Comparison of ENCODE assay signal across 11 cellular contexts in genomic region chr1:52637946-52638345, GRCh38. TPM values are rescaled to one million over a fixed set of nuclear protein-coding genes. Genes with fewer than 3 reads are reported as not detected.
DNase-seq lines count a peak whose midpoint lies in the region; ATAC-seq and TF ChIP-seq lines count a peak whose summit lies in the region.
"Had no signal": no experiment of that assay in that cellular context is flagged by ENCODE, and none has a peak within 500 bp of the region (broad histone marks: within the 10 kb centered on the region; RNA-seq: fewer than 3 reads in every experiment).

No MANE protein-coding gene starts in this region.

- peaks cover 13% of the 10 kb centered on the region for H3K36me3 Mint-ChIP-seq in activated T-helper 17 cell treated with anti-CD3 and anti-CD28 coated beads, Interleukin-2, amount 50 U/mL, for 72 hours (ENCODE audit: low read depth)

- H3K27me3 ChIP-seq in BLaER1 treated with 17β-estradiol and CSF1 and Interleukin-3, amounts not matched to agents 10 nM and 100 nM, result peaks cover 0 to 10% (median 0%) of the 10 kb centered on the region in 11 experiments; a peak in 5 of 22 replicates
- H3K27me3 ChIP-seq in HL-60 (ENCODE audit: insufficient read depth, poor library complexity, severe bottlenecking) (no peaks in the 10 kb centered on the region), muscle layer of duodenum (ENCODE audit: low read depth, low read length) (no peaks in the 10 kb centered on the region), testis (no peaks in the 10 kb centered on the region), PC-3 (ENCODE audit: low read length) (0 out of 2 replicates have a peak, but pooled peaks cover 8% of the 10 kb centered on the region)

- no peaks in the 10 kb centered on the region for H4K20me1 ChIP-seq in BLaER1 treated with 17β-estradiol and CSF1 and Interleukin-3, amounts not matched to agents 10 nM and 100 nM
- no peaks in the 10 kb centered on the region for H4K20me1 ChIP-seq in PC-3 (ENCODE audit: low read length)

- H3K9me3 Mint-ChIP-seq in activated T-helper 17 cell treated with anti-CD3 and anti-CD28 coated beads, Interleukin-2, amount 50 U/mL, for 72 hours, result no peaks in the 10 kb centered on the region

- H3K9ac ChIP-seq in BLaER1 treated with 17β-estradiol and CSF1 and Interleukin-3, amounts not matched to agents 10 nM and 100 nM, result peak overlapping the region in 9 of 11 experiments; percentile 72 to 89 (median 85); a peak in 18 of 22 replicates
- H3K9ac ChIP-seq in PC-3 (ENCODE audit: low read length), result no peak overlapping the region

- H3K27ac ChIP-seq in BLaER1 treated with 17β-estradiol and CSF1 and Interleukin-3, amounts not matched to agents 10 nM and 100 nM, result peak overlapping the region in 10 of 11 experiments; percentile 65 to 99 (median 97); a peak in 20 of 22 replicates
- H3K27ac ChIP-seq in HL-60 (replicated peaks) (peak overlapping the region; percentile 96), muscle layer of duodenum (ENCODE audit: low read length) (peak overlapping the region; percentile 61), testis (peak overlapping the region in 1 of 2 donors; percentile 54), PC-3 (ENCODE audit: low read length) (no peak overlapping the region)

- H3K9me2 ChIP-seq in PC-3 (replicated peaks; ENCODE audit: low read length), result no peaks in the 10 kb centered on the region

- no peaks in the 10 kb centered on the region for H3K79me2 ChIP-seq in PC-3 (ENCODE audit: low read length)

- no peak for DNase-seq in HL-60 (ENCODE audit: low read depth in 1 of 2, low spot score in 1 of 2)
- no peak for DNase-seq in testis
- DNase-seq in middle frontal gyrus (ENCODE audit: extremely low spot score, low spot score), result no peak
- DNase-seq in PC-3, result no peak
- DNase-seq: aorta, NCI-H2227 treated with DMSO at 0.1 percent for 48 hours had no signal

- TF ChIP-seq CTCF in HL-60 (IDR thresholded peaks at IDR 0.05; ENCODE audit: insufficient read depth, low read length) (no peak), testis (IDR thresholded peaks at IDR 0.05) (no peak), PC-3 (conservative IDR thresholded peaks at IDR 0.05; ENCODE audit: low read depth, low read length) (no peak)

- CTCF ChIA-PET in PC-3 (lab: Charles Lee), result no interaction called here

- H3F3A ChIP-seq in PC-3 (ENCODE audit: low read length, unreplicated experiment), result no peaks in the 10 kb centered on the region

- H3K4me3 ChIP-seq in BLaER1 treated with 17β-estradiol and CSF1 and Interleukin-3, amounts not matched to agents 10 nM and 100 nM, result peak overlapping the region in 6 of 10 experiments; percentile 30 to 41 (median 37); a peak in 7 of 20 replicates
- no peak overlapping the region for H3K4me3 ChIP-seq in HL-60 (replicated peaks; ENCODE audit: insufficient read depth, low read length)
- no peak overlapping the region for H3K4me3 ChIP-seq in muscle layer of duodenum (ENCODE audit: low read depth in 1 of 2, low read length in 2 of 2)
- H3K4me3 ChIP-seq in testis, result no peak overlapping the region
- no peak overlapping the region for H3K4me3 ChIP-seq in PC-3 (ENCODE audit: low read length)

- H3K4me1 ChIP-seq in BLaER1 treated with 17β-estradiol and CSF1 and Interleukin-3, amounts not matched to agents 10 nM and 100 nM, result peaks cover 34 to 93% (median 86%) of the 10 kb centered on the region in 10 experiments
- H3K4me1 ChIP-seq in muscle layer of duodenum (ENCODE audit: control insufficient read depth in 1 of 2, insufficient read depth in 2 of 2, low read length in 2 of 2) (peaks cover 0 to 6% of the 10 kb centered on the region in 2 donors), testis (peaks cover 17% of the 10 kb centered on the region), PC-3 (ENCODE audit: insufficient read depth, low read length) (no peaks in the 10 kb centered on the region)

- H2AFZ ChIP-seq in PC-3 (ENCODE audit: low read length), result no peak overlapping the region

- no TSS peak for BruUV-seq in PC-3 (replicated peaks; lab: Mats Ljungman, UMichigan)

- H3K27me3 Mint-ChIP-seq in activated T-helper 17 cell treated with anti-CD3 and anti-CD28 coated beads, Interleukin-2, amount 50 U/mL, for 72 hours, result no peaks in the 10 kb centered on the region

- peak overlapping the region; percentile 98 for H3K27ac Mint-ChIP-seq in activated T-helper 17 cell treated with anti-CD3 and anti-CD28 coated beads, Interleukin-2, amount 50 U/mL, for 72 hours

- peaks cover 0 to 36% (median 19%) of the 10 kb centered on the region in 11 experiments; a peak in 16 of 22 replicates for H3K36me3 ChIP-seq in BLaER1 treated with 17β-estradiol and CSF1 and Interleukin-3, amounts not matched to agents 10 nM and 100 nM
- H3K36me3 ChIP-seq in muscle layer of duodenum (ENCODE audit: control insufficient read depth in 1 of 2, insufficient read depth in 2 of 2, low read length in 2 of 2), result no peaks in the 10 kb centered on the region
- H3K36me3 ChIP-seq in testis (ENCODE audit: low read depth, missing control alignments), result no peaks in the 10 kb centered on the region
- no peaks in the 10 kb centered on the region for H3K36me3 ChIP-seq in PC-3 (ENCODE audit: low read depth, low read length)

- POLR2A ChIA-PET in PC-3 (lab: Charles Lee; ENCODE audit: unreplicated experiment), result no interaction called here

- peak overlapping the region; percentile 85 for H3K4me3 Mint-ChIP-seq in activated T-helper 17 cell treated with anti-CD3 and anti-CD28 coated beads, Interleukin-2, amount 50 U/mL, for 72 hours

- ATAC-seq in activated T-helper 17 cell treated with anti-CD3 and anti-CD28 coated beads, Interleukin-2, amount 50 U/mL, for 72 hours (replicated peaks), result no peak
- ATAC-seq in HG02970 (IDR thresholded peaks at IDR 0.05; ENCODE audit: low FRiP score, unreplicated experiment) (no peak), PC-3 (no peak)

- TF ChIP-seq POLR2A in testis (IDR thresholded peaks at IDR 0.05), result no peak

- 54 to 70% methylated on average over 4 of the region's 4 CpGs for WGBS in testis, 2 donors

- H3K4me1 Mint-ChIP-seq in activated T-helper 17 cell treated with anti-CD3 and anti-CD28 coated beads, Interleukin-2, amount 50 U/mL, for 72 hours, result peaks cover 52% of the 10 kb centered on the region

- peak overlapping the region; percentile 66 to 96 (median 84) for H3K4me2 ChIP-seq in BLaER1 treated with 17β-estradiol and CSF1 and Interleukin-3, amounts not matched to agents 10 nM and 100 nM
- H3K4me2 ChIP-seq in PC-3 (ENCODE audit: low read length), result no peak overlapping the region

- H3K9me3 ChIP-seq in BLaER1 treated with 17β-estradiol and CSF1 and Interleukin-3, amounts not matched to agents 10 nM and 100 nM (replicated peaks in 1 of 11), result peaks cover 0 to 18% (median 0%) of the 10 kb centered on the region in 11 experiments; a peak in 1 of 22 replicates
- H3K9me3 ChIP-seq in muscle layer of duodenum (ENCODE audit: control insufficient read depth in 1 of 2, low read length in 2 of 2), result no peaks in the 10 kb centered on the region
- no peaks in the 10 kb centered on the region for H3K9me3 ChIP-seq in testis
- no peaks in the 10 kb centered on the region for H3K9me3 ChIP-seq in PC-3 (ENCODE audit: low read length)

- intact Hi-C loops in testis (cut with DNase I; ENCODE audit: low total_unique reads) (no loop called here), PC-3 (cut with micrococcal nuclease) (no loop called here)

RNA-seq across cellular contexts. Expression of gene SHISAL2A, which starts 5.0 kb away (rescaled TPM):
- total RNA-seq in activated T-helper 17 cell treated with anti-CD3 and anti-CD28 coated beads, Interleukin-2, amount 50 U/mL, for 72 hours, result 1 to 10 TPM; 7.1 to 8.9 TPM
- total RNA-seq in testis (1 to 10 TPM; 4.8 to 5.0 TPM), PC-3 (2014; rRNA removed) (not detected in 2 replicates)
- 2.2 TPM for polyA plus RNA-seq in testis (ENCODE audit: insufficient read depth, low read depth, low replicate concordance)
- polyA plus RNA-seq: mammary epithelial cell had no signal

RNA-seq across cellular contexts. Expression of gene GPX7, which starts 35.8 kb away (rescaled TPM):
- 10 to 100 TPM; 14.0 to 20.5 TPM for total RNA-seq in activated T-helper 17 cell treated with anti-CD3 and anti-CD28 coated beads, Interleukin-2, amount 50 U/mL, for 72 hours
- total RNA-seq in testis (10 to 100 TPM; 23.2 to 26.6 TPM), PC-3 (2014; rRNA removed) (not detected in 2 replicates)
- polyA plus RNA-seq in testis (ENCODE audit: insufficient read depth, low read depth, low replicate concordance), result 14.5 TPM

Comparison
In these comparisons a context has a peak if more than half of its experiments do, and no peak if none do; other contexts are left out.
1. H3K4me3 ChIP-seq: peak in BLaER1 treated with 17β-estradiol and CSF1 and Interleukin-3, amounts not matched to agents 10 nM and 100 nM (6 of 10); none in HL-60 (single experiment), muscle layer of duodenum (0 of 2), testis (0 of 2) and PC-3 (single experiment).
2. RNA of gene GPX7, which starts 35.8 kb away (total RNA-seq): 23.2 to 26.6 TPM in testis and 14.0 to 20.5 TPM in activated T-helper 17 cell treated with anti-CD3 and anti-CD28 coated beads, Interleukin-2, amount 50 U/mL, for 72 hours; not detected in PC-3; every median in the first group is over 10 times any median in the second.